Comparison of ENCODE assay signal across 8 cellular contexts in genomic region chr2:240998706-240999000, GRCh38. TPM values are rescaled to one million over a fixed set of nuclear protein-coding genes. Genes with fewer than 3 reads are reported as not detected.
DNase-seq lines count a peak whose midpoint lies in the region; ATAC-seq and TF ChIP-seq lines count a peak whose summit lies in the region.

No MANE protein-coding gene starts in this region.

- H3K27me3 ChIP-seq in BJ (ENCODE audit: control insufficient read depth, insufficient read depth, low read length) = no peaks in the 10 kb centered on the region
- H3K27me3 ChIP-seq in HUES6 (ENCODE audit: control insufficient read depth, insufficient read depth, low read length) = peaks cover 47% of the 10 kb centered on the region
- peaks cover 48% of the 10 kb centered on the region for H3K27me3 ChIP-seq in endodermal cell (ENCODE audit: control insufficient read depth, insufficient read depth, low read length, poor library complexity, severe bottlenecking)
- H3K27me3 ChIP-seq in parathyroid adenoma (ENCODE audit: control insufficient read depth, insufficient read depth, low read length) = no peaks in the 10 kb centered on the region

- peaks cover 1% of the 10 kb centered on the region for H3K4me1 Mint-ChIP-seq in endodermal cell

- H3K9me3 ChIP-seq in HUES6 (ENCODE audit: control insufficient read depth, insufficient read depth, low read depth, low read length) (peaks cover 6% of the 10 kb centered on the region), endodermal cell (ENCODE audit: control insufficient read depth, low read length) (peaks cover 5% of the 10 kb centered on the region), parathyroid adenoma (ENCODE audit: control insufficient read depth, low read length) (no peaks in the 10 kb centered on the region)

- peaks cover 38% of the 10 kb centered on the region for H3K27me3 Mint-ChIP-seq in endodermal cell (ENCODE audit: insufficient read depth)

- TF ChIP-seq CTCF in BJ (IDR thresholded peaks at IDR 0.05; ENCODE audit: insufficient read depth, low read depth, low read length) (no peak), endodermal cell (conservative IDR thresholded peaks at IDR 0.05) (no peak), parathyroid adenoma (IDR thresholded peaks at IDR 0.05) (no peak)

- H3K27ac Mint-ChIP-seq in endodermal cell = no peak overlapping the region

- DNase-seq in BJ (ENCODE audit: low read depth) (no peak), endodermal cell (no peak), NCI-H2029 treated with DMSO at 0.1 percent for 48 hours (lab: John Stamatoyannopoulos, UW) (no peak)
- DNase-seq in activated CD4-positive, alpha-beta T cell treated with anti-CD3 and anti-CD28 coated beads, Interleukin-2, amount 50 U/mL, for 4 hours = no peak

- H3K4me1 ChIP-seq in HUES6 (ENCODE audit: control insufficient read depth, insufficient read depth, low read length) (peaks cover 10% of the 10 kb centered on the region; the same call in 1 of the 2 replicates), endodermal cell (ENCODE audit: control insufficient read depth, insufficient read depth, low read length) (no peaks in the 10 kb centered on the region), parathyroid adenoma (peaks cover 42% of the 10 kb centered on the region)

- 0 to 1% methylated on average over 15 to 52 of the region's 52 CpGs for WGBS in endodermal cell (ENCODE audit: insufficient coverage in 1 of 2, insufficient read length in 1 of 2), 2 experiments

- peak overlapping the region; percentile 51 for H3K4me2 ChIP-seq in parathyroid adenoma (ENCODE audit: low read length)

- no peak for ATAC-seq in HG03196 (IDR thresholded peaks at IDR 0.05; ENCODE audit: unreplicated experiment)
- ATAC-seq in HG02884 (IDR thresholded peaks at IDR 0.05; ENCODE audit: unreplicated experiment) = no peak

- CTCF ChIA-PET in BJ (lab: Yijun Ruan, JAX) = interaction anchor here (1.6 kb wide), 1 partner anchor 86 kb away, joined by 6 read pairs; no protein-coding TSS in a partner anchor

- H3K36me3 Mint-ChIP-seq in endodermal cell (ENCODE audit: low read depth) = no peaks in the 10 kb centered on the region

- POLR2A ChIA-PET in BJ (lab: Charles Lee) = no interaction called here

- no peak overlapping the region for H3K9ac ChIP-seq in HUES6 (ENCODE audit: low read length)
- H3K9ac ChIP-seq in endodermal cell (ENCODE audit: extremely low read depth, low read length, poor library complexity, severe bottlenecking) = no peak overlapping the region
- no peak overlapping the region for H3K9ac ChIP-seq in parathyroid adenoma

- peak overlapping the region; percentile 38 for H3K4me3 Mint-ChIP-seq in endodermal cell

- peak overlapping the region; percentile 58 for H2AFZ ChIP-seq in parathyroid adenoma

- H3K27ac ChIP-seq in HUES6 (ENCODE audit: low read depth, low read length) (no peak overlapping the region), endodermal cell (ENCODE audit: low read depth, low read length) (no peak overlapping the region), parathyroid adenoma (no peak overlapping the region)

- peak overlapping the region; percentile 60 for H3K4me3 ChIP-seq in BJ (ENCODE audit: low read depth, low read length)
- H3K4me3 ChIP-seq in HUES6 (ENCODE audit: low read depth, low read length) = peak overlapping the region; percentile 64
- H3K4me3 ChIP-seq in endodermal cell (ENCODE audit: low read length) = no peak overlapping the region
- no peak overlapping the region for H3K4me3 ChIP-seq in parathyroid adenoma (ENCODE audit: low read depth, low read length)

- H3K79me2 ChIP-seq in parathyroid adenoma = no peaks in the 10 kb centered on the region

- H3K9me3 Mint-ChIP-seq in endodermal cell = peaks cover 6% of the 10 kb centered on the region

- peaks cover 3% of the 10 kb centered on the region; the same call in 1 of the 2 replicates for H3K36me3 ChIP-seq in BJ (ENCODE audit: control insufficient read depth, insufficient read depth, low read length)
- H3K36me3 ChIP-seq in HUES6 (ENCODE audit: control insufficient read depth, insufficient read depth, low read length) = no peaks in the 10 kb centered on the region
- no peaks in the 10 kb centered on the region for H3K36me3 ChIP-seq in endodermal cell (ENCODE audit: control insufficient read depth, insufficient read depth, low read length)
- H3K36me3 ChIP-seq in parathyroid adenoma (ENCODE audit: control insufficient read depth, insufficient read depth, low read length) = no peaks in the 10 kb centered on the region

RNA-seq across cellular contexts. Expression of gene SNED1, which starts 0.2 kb away (rescaled TPM):
- polyA plus RNA-seq in BJ (2011; rRNA removed) = 1.8 and 3.9 TPM in 2 replicates
- polyA minus RNA-seq in BJ (2011; rRNA and poly(A)+ RNA removed) = 7.1 and 7.7 TPM in 2 replicates
- total RNA-seq in endodermal cell = 1 to 10 TPM in 1 of 2 donors, under 1 TPM in 1; 0.66 to 4.5 TPM
- 0.96 TPM for polyA plus RNA-seq in endodermal cell (2013, experiment 1 of 2)
- polyA plus RNA-seq in endodermal cell (2013, experiment 2 of 2) = 0.25 TPM

Comparison
In these comparisons a context has a peak if more than half of its experiments do, and no peak if none do; other contexts are left out.
1. H3K4me3 ChIP-seq: peak in BJ (single experiment) and HUES6 (single experiment); none in endodermal cell (single experiment) and parathyroid adenoma (single experiment).